Comparison of ENCODE assay signal across 2 cellular contexts in genomic region chr19:44573183-44573582, GRCh38.
TF ChIP-seq lines count a peak whose summit lies in the region.

No MANE protein-coding gene starts in this region.

TF ChIP-seq in IMR-90, 13 proteins besides CTCF, POLR2A, EP300 and RAD21:
- no peak for TF ChIP-seq FOS (IDR thresholded peaks at IDR 0.05; ENCODE audit: low read depth, low read length)
- no peak for TF ChIP-seq SMC3 (IDR thresholded peaks at IDR 0.05; ENCODE audit: low read depth, low read length)
- TF ChIP-seq CEBPB (IDR thresholded peaks at IDR 0.05; ENCODE audit: low read depth, low read length) = no peak
- TF ChIP-seq MAZ (IDR thresholded peaks at IDR 0.05; ENCODE audit: borderline replicate concordance, low read depth, low read length) = no peak
- TF ChIP-seq NFE2L2 (IDR thresholded peaks at IDR 0.05; ENCODE audit: low read depth, low read length) = no peak
- no peak for TF ChIP-seq BHLHE40 (IDR thresholded peaks at IDR 0.05; ENCODE audit: low read depth, low read length)
- TF ChIP-seq CHD1 (IDR thresholded peaks at IDR 0.05; ENCODE audit: low read depth, low read length) = no peak
- TF ChIP-seq RFX5 (IDR thresholded peaks at IDR 0.05; ENCODE audit: low read depth, low read length) = no peak
- TF ChIP-seq RCOR1 (IDR thresholded peaks at IDR 0.05; ENCODE audit: insufficient replicate concordance, low read length) = no peak

TF ChIP-seq in K562, 482 proteins besides CTCF, POLR2A, EP300 and RAD21:
- TF ChIP-seq, protein P1, sequence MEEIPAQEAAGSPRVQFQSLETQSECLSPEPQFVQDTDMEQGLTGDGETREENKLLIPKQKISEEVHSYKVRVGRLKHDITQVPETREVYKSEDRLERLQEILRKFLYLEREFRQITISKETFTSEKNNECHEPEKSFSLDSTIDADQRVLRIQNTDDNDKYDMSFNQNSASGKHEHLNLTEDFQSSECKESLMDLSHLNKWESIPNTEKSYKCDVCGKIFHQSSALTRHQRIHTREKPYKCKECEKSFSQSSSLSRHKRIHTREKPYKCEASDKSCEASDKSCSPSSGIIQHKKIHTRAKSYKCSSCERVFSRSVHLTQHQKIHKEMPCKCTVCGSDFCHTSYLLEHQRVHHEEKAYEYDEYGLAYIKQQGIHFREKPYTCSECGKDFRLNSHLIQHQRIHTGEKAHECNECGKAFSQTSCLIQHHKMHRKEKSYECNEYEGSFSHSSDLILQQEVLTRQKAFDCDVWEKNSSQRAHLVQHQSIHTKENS (CRISPR knock-in tag; IDR thresholded peaks at IDR 0.05) = 0 out of 2 replicates have a peak, but pooled peaks have one; percentile 48
- TF ChIP-seq ADNP (tag; IDR thresholded peaks at IDR 0.05) (peak; percentile 68), ETV1 (tag; conservative IDR thresholded peaks at IDR 0.05; ENCODE audit: low read depth) (0 out of 2 replicates have a peak, but pooled peaks have one; percentile 20), PYGO2 (tag; IDR thresholded peaks at IDR 0.05) (no peak), HDAC2 (IDR thresholded peaks at IDR 0.05) (peak; percentile 90), CHD4 (IDR thresholded peaks at IDR 0.05; ENCODE audit: insufficient read depth, insufficient replicate concordance, low read depth, low read length, poor library complexity, severe bottlenecking) (peak; percentile 74), ZNF184 (CRISPR knock-in tag; IDR thresholded peaks at IDR 0.05) (no peak), ELF2 (CRISPR knock-in tag; IDR thresholded peaks at IDR 0.05) (no peak), PHF21A (IDR thresholded peaks at IDR 0.05; ENCODE audit: borderline replicate concordance, low read depth) (0 out of 2 replicates have a peak, but pooled peaks have one; percentile 26), HNRNPLL (IDR thresholded peaks at IDR 0.05; ENCODE audit: low read depth, low read length, poor library complexity, severe bottlenecking) (no peak), RCOR1 (IDR thresholded peaks at IDR 0.05; ENCODE audit: borderline replicate concordance in 1 of 2, low read depth in 2 of 2, low read length in 2 of 2) (peak in 1 of 2 experiments; percentile 45; a peak in 1 of 4 replicates), FOXA3 (CRISPR knock-in tag; conservative IDR thresholded peaks at IDR 0.05 in 1 of 2, IDR thresholded peaks at IDR 0.05 in 1 of 2) (no peak), ZNF217 (CRISPR knock-in tag; IDR thresholded peaks at IDR 0.05) (no peak), PHF20 (IDR thresholded peaks at IDR 0.05; ENCODE audit: partially characterized antibody) (peak; percentile 60), ZNF24 (IDR thresholded peaks at IDR 0.05) (peak; percentile 94), BCOR (IDR thresholded peaks at IDR 0.05) (peak; percentile 98), MED1 (CRISPR knock-in tag; IDR thresholded peaks at IDR 0.05; ENCODE audit: borderline replicate concordance) (no peak), ATF6 (CRISPR knock-in tag; IDR thresholded peaks at IDR 0.05) (no peak), KDM1A (IDR thresholded peaks at IDR 0.05) (peak; percentile 78 to 90), CBX3 (IDR thresholded peaks at IDR 0.05; ENCODE audit: borderline replicate concordance in 1 of 2, low read length in 2 of 2) (0 out of 3 replicates have a peak, but pooled peaks of 1 of the 2 experiments have one; percentile 32), ARID3A (IDR thresholded peaks at IDR 0.05; ENCODE audit: borderline replicate concordance, low read depth, low read length) (0 out of 2 replicates have a peak, but pooled peaks have one; percentile 53), RBM25 (IDR thresholded peaks at IDR 0.05; ENCODE audit: low read depth, low read length, severe bottlenecking) (peak; percentile 99), SMARCA5 (IDR thresholded peaks at IDR 0.05) (peak; percentile 88; the same call in 1 of the 2 replicates)
